ENCODE assay signal across 8 cellular contexts in genomic region chr2:111705711-111706323, GRCh38.
DNase-seq lines count a peak whose midpoint lies in the region; ATAC-seq and TF ChIP-seq lines count a peak whose summit lies in the region.

No MANE protein-coding gene starts in this region.

- intact Hi-C loops in mucosa of descending colon (cut with DNase I, micrococcal nuclease) = no loop called here

- peak overlapping the region; percentile 9 to 85 (median 77) for H3K27ac Mint-ChIP-seq in brain

- no peaks in the 10 kb centered on the region for H3K9me3 Mint-ChIP-seq in brain

- H3K36me3 ChIP-seq in RWPE2 (ENCODE audit: low read depth) = no peaks in the 10 kb centered on the region
- H3K36me3 ChIP-seq in mucosa of descending colon (ENCODE audit: low read depth) = no peaks in the 10 kb centered on the region

- H3K27me3 Mint-ChIP-seq in brain = peaks cover 3% of the 10 kb centered on the region

- peak overlapping the region in 1 of 5 experiments; percentile 13 for H3K4me3 Mint-ChIP-seq in brain

- no peaks in the 10 kb centered on the region for H3K27me3 ChIP-seq in RWPE2 (ENCODE audit: insufficient read depth, poor library complexity, severe bottlenecking)

- DNase-seq in ELF-1 (ENCODE audit: low read depth, low spot score) = peak; percentile 90
- peak; percentile 75 for DNase-seq in HS-5 (ENCODE audit: low read depth)
- DNase-seq in RWPE2 (ENCODE audit: low spot score) = no peak
- no peak for DNase-seq in mucosa of descending colon
- DNase-seq in HuH-7 (ENCODE audit: low spot score) = no peak
- no peak for DNase-seq in hypothalamus (lab: John Stamatoyannopoulos, UW)

- H3K4me1 ChIP-seq in RWPE2 (ENCODE audit: insufficient read depth, poor library complexity, severe bottlenecking) (peaks cover 31% of the 10 kb centered on the region), mucosa of descending colon (ENCODE audit: low read depth) (peaks cover 4% of the 10 kb centered on the region)

- TF ChIP-seq CTCF in RWPE2 (IDR thresholded peaks at IDR 0.05; ENCODE audit: poor library complexity, severe bottlenecking) (no peak), brain (conservative IDR thresholded peaks at IDR 0.05) (no peak), mucosa of descending colon (IDR thresholded peaks at IDR 0.05) (no peak)

- H3K4me3 ChIP-seq in RWPE2 (ENCODE audit: severe bottlenecking) = no peak overlapping the region
- no peak overlapping the region for H3K4me3 ChIP-seq in mucosa of descending colon

- peak; percentile 90 for ATAC-seq in GM21529 (IDR thresholded peaks at IDR 0.05; ENCODE audit: unreplicated experiment)
- ATAC-seq in RWPE2 (ENCODE audit: low read depth) = peak; percentile 51
- peak; percentile 57 for ATAC-seq in mucosa of descending colon

- H3K36me3 Mint-ChIP-seq in brain = no peaks in the 10 kb centered on the region

- H3K9me3 ChIP-seq in RWPE2 (ENCODE audit: severe bottlenecking) = no peaks in the 10 kb centered on the region
- H3K9me3 ChIP-seq in mucosa of descending colon = no peaks in the 10 kb centered on the region

- H3K4me1 Mint-ChIP-seq in brain = peaks cover 32% of the 10 kb centered on the region

- peak overlapping the region; percentile 27 for H3K27ac ChIP-seq in RWPE2 (ENCODE audit: poor library complexity, severe bottlenecking)

Comparison
In these comparisons a context has a peak if more than half of its experiments do, and no peak if none do; other contexts are left out.
1. DNase-seq: peak in ELF-1 (single experiment) and HS-5 (single experiment); none in RWPE2 (single experiment), mucosa of descending colon (0 of 3), HuH-7 (single experiment) and hypothalamus (0 of 51).
2. Peak in every context shown above with its lines, with median percentiles within 50 percentile points of each other: ATAC-seq.